In the genomic region with DNA sequence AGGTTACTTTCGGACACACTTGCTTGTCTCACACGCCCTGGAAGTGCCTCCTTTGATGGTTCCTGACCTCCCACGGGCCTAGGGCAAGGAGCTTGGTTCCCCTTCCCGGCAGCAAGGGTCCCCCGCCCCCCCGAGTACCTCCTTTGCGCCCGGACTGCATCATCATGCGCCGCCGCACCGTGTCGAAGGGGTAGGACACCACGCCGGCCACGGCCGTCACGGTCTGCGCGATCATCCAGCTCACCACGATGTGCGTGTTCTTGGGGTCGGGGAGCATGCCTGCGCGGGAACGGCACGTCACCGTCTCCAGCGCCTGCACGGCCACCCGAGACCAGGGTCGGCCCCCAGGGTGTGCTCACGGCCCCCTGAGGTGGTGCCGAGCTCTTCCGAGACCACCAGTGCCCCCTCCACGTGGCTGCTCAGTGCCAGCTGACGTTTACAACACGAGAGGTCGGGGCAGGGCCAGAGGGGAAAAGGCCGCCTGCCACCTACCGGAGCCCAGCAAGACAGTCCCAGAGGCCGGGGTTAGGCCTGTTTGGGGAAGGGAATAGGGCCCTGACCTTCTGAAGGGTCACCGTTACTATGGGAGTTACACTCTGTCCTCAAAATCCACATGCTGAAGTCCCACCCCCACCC, we compare ENCODE assay signal across 17 cellular contexts. TPM values are rescaled to one million over a fixed set of nuclear protein-coding genes. Genes with fewer than 3 reads are reported as not detected.
DNase-seq lines count a peak whose midpoint lies in the region; ATAC-seq and TF ChIP-seq lines count a peak whose summit lies in the region.
"Had no signal": no experiment of that assay in that cellular context is flagged by ENCODE, and none has a peak within 500 bp of the region (broad histone marks: within the 10 kb centered on the region; RNA-seq: fewer than 3 reads in every experiment).

No MANE protein-coding gene starts in this region.

- H4K20me1 ChIP-seq in GM23338 (replicated peaks; ENCODE audit: insufficient read depth) (peaks cover 37% of the 10 kb centered on the region; the same call in 1 of the 2 replicates), neural progenitor cell (ENCODE audit: low read depth) (peaks cover 58% of the 10 kb centered on the region)

- no peak overlapping the region for H3K9ac ChIP-seq in neural progenitor cell

- H3K27ac Mint-ChIP-seq in T-helper 1 cell treated with Interleukin-12 subunit alpha and Interleukin-12 subunit beta and Interleukin-4 antibody, amounts not matched to agents 30 μg/mL and 1 μg/mL, for 36 hours = no peak overlapping the region
- H3K27ac Mint-ChIP-seq in GM23338 (peak overlapping the region; percentile 70; the same call in 1 of the 2 replicates), chondrocyte (ENCODE audit: unreplicated experiment) (no peak overlapping the region), neural progenitor cell (no peak overlapping the region)
- H3K27ac Mint-ChIP-seq in activated CD4-positive, alpha-beta memory T cell treated with anti-CD3 and anti-CD28 coated beads, Interleukin-2, amount 10 ng/mL, durations not matched to agents 7 days and 5 days = no peak overlapping the region
- H3K27ac Mint-ChIP-seq: activated CD8-positive, alpha-beta T cell treated with anti-CD3 and anti-CD28 coated beads for 36 hours had no signal

- H2AFZ ChIP-seq in GM23338 = no peak overlapping the region
- no peak overlapping the region for H2AFZ ChIP-seq in neural progenitor cell (replicated peaks)

- peaks cover 10% of the 10 kb centered on the region for H3K4me1 Mint-ChIP-seq in T-helper 1 cell treated with Interleukin-12 subunit alpha and Interleukin-12 subunit beta and Interleukin-4 antibody, amounts not matched to agents 30 μg/mL and 1 μg/mL, for 36 hours (ENCODE audit: low read depth)
- H3K4me1 Mint-ChIP-seq in GM23338 (peaks cover 30% of the 10 kb centered on the region), chondrocyte (ENCODE audit: low read depth) (peaks cover 35% of the 10 kb centered on the region), neural progenitor cell (peaks cover 13% of the 10 kb centered on the region)
- peaks cover 34% of the 10 kb centered on the region for H3K4me1 Mint-ChIP-seq in activated CD4-positive, alpha-beta memory T cell treated with anti-CD3 and anti-CD28 coated beads, Interleukin-2, amount 10 ng/mL, durations not matched to agents 7 days and 5 days

- no peak overlapping the region for H3K4me3 ChIP-seq in GM23338
- no peak overlapping the region for H3K4me3 ChIP-seq in neural progenitor cell
- H3K4me3 ChIP-seq: esophagus squamous epithelium had no signal

- H3K27me3 Mint-ChIP-seq in T-helper 1 cell treated with Interleukin-12 subunit alpha and Interleukin-12 subunit beta and Interleukin-4 antibody, amounts not matched to agents 30 μg/mL and 1 μg/mL, for 36 hours (ENCODE audit: low read depth) = no peaks in the 10 kb centered on the region
- H3K27me3 Mint-ChIP-seq in GM23338 (ENCODE audit: insufficient read depth, low read depth, poor library complexity) (peaks cover 65% of the 10 kb centered on the region), chondrocyte (ENCODE audit: low read depth) (no peaks in the 10 kb centered on the region), neural progenitor cell (ENCODE audit: insufficient read depth, low read depth) (peaks cover 7% of the 10 kb centered on the region)
- no peaks in the 10 kb centered on the region for H3K27me3 Mint-ChIP-seq in activated CD4-positive, alpha-beta memory T cell treated with anti-CD3 and anti-CD28 coated beads, Interleukin-2, amount 10 ng/mL, durations not matched to agents 7 days and 5 days
- H3K27me3 Mint-ChIP-seq: activated CD8-positive, alpha-beta T cell treated with anti-CD3 and anti-CD28 coated beads for 36 hours; CD4-positive, alpha-beta memory T cell had no signal

- TF ChIP-seq CTCF in GM23338 (conservative IDR thresholded peaks at IDR 0.05; ENCODE audit: low read depth in 2 of 2) (no peak), chondrocyte (IDR thresholded peaks at IDR 0.05) (no peak), neural progenitor cell (IDR thresholded peaks at IDR 0.05) (no peak)

- H3K27me3 ChIP-seq in GM23338 (ENCODE audit: insufficient read depth) (no peaks in the 10 kb centered on the region), neural progenitor cell (no peaks in the 10 kb centered on the region)
- H3K27me3 ChIP-seq: esophagus squamous epithelium had no signal

- H3K36me3 ChIP-seq in GM23338 (ENCODE audit: insufficient read depth) (peaks cover 45% of the 10 kb centered on the region), neural progenitor cell (peaks cover 6% of the 10 kb centered on the region)

- no peak overlapping the region for H3K27ac ChIP-seq in GM23338 (ENCODE audit: low read depth)
- no peak overlapping the region for H3K27ac ChIP-seq in neural progenitor cell
- H3K27ac ChIP-seq: esophagus squamous epithelium had no signal

- CTCF ChIA-PET in activated CD4-positive, alpha-beta memory T cell treated with anti-CD3 and anti-CD28 coated beads, Interleukin-2, amount 10 ng/mL, durations not matched to agents 7 days and 5 days (lab: Charles Lee) = no interaction called here

- H3K4me2 ChIP-seq in GM23338 = no peak overlapping the region
- H3K4me2 ChIP-seq in neural progenitor cell = no peak overlapping the region

- DNase-seq in T-helper 1 cell = no peak
- DNase-seq in GM23338 (ENCODE audit: low spot score) = no peak
- DNase-seq in chondrocyte (ENCODE audit: low spot score) = peak; percentile 94
- DNase-seq in neural progenitor cell (ENCODE audit: low spot score) = no peak
- DNase-seq in activated CD4-positive, alpha-beta memory T cell treated with anti-CD3 and anti-CD28 coated beads, Interleukin-2, amount 10 ng/mL, durations not matched to agents 7 days and 5 days = no peak
- DNase-seq in NCI-H526 treated with DMSO at 0.1 percent for 48 hours (lab: John Stamatoyannopoulos, UW) = no peak
- DNase-seq: 8988T; activated CD8-positive, alpha-beta T cell treated with anti-CD3 and anti-CD28 coated beads for 36 hours; amniotic stem cell; CD4-positive, alpha-beta memory T cell; cortex of kidney; esophagus squamous epithelium; NCI-H82; SHP77 treated with DMSO at 0.1 percent for 48 hours had no signal

- ATAC-seq in GM23338 (no peak), HG03135 (IDR thresholded peaks at IDR 0.05; ENCODE audit: unreplicated experiment) (no peak)
- ATAC-seq: activated CD8-positive, alpha-beta T cell treated with anti-CD3 and anti-CD28 coated beads for 36 hours had no signal

- H3F3A ChIP-seq in GM23338 (replicated peaks; ENCODE audit: low read depth) (peaks cover 73% of the 10 kb centered on the region), neural progenitor cell (ENCODE audit: low read depth) (peaks cover 36% of the 10 kb centered on the region)

- POLR2A ChIA-PET in activated CD4-positive, alpha-beta memory T cell treated with anti-CD3 and anti-CD28 coated beads, Interleukin-2, amount 10 ng/mL, durations not matched to agents 7 days and 5 days (lab: Charles Lee) = no interaction called here

- no peaks in the 10 kb centered on the region for H3K9me3 Mint-ChIP-seq in T-helper 1 cell treated with Interleukin-12 subunit alpha and Interleukin-12 subunit beta and Interleukin-4 antibody, amounts not matched to agents 30 μg/mL and 1 μg/mL, for 36 hours
- H3K9me3 Mint-ChIP-seq in GM23338 = peaks cover 9% of the 10 kb centered on the region
- H3K9me3 Mint-ChIP-seq in chondrocyte (ENCODE audit: low read depth) = no peaks in the 10 kb centered on the region
- H3K9me3 Mint-ChIP-seq in neural progenitor cell = no peaks in the 10 kb centered on the region
- no peaks in the 10 kb centered on the region for H3K9me3 Mint-ChIP-seq in activated CD4-positive, alpha-beta memory T cell treated with anti-CD3 and anti-CD28 coated beads, Interleukin-2, amount 10 ng/mL, durations not matched to agents 7 days and 5 days
- H3K9me3 Mint-ChIP-seq: activated CD8-positive, alpha-beta T cell treated with anti-CD3 and anti-CD28 coated beads for 36 hours had no signal

- H3K9me3 ChIP-seq in neural progenitor cell (ENCODE audit: low read depth) = no peaks in the 10 kb centered on the region
- H3K9me3 ChIP-seq: esophagus squamous epithelium had no signal

- H3K36me3 Mint-ChIP-seq in T-helper 1 cell treated with Interleukin-12 subunit alpha and Interleukin-12 subunit beta and Interleukin-4 antibody, amounts not matched to agents 30 μg/mL and 1 μg/mL, for 36 hours (ENCODE audit: low read depth) = peaks cover 51% of the 10 kb centered on the region
- peaks cover 91% of the 10 kb centered on the region for H3K36me3 Mint-ChIP-seq in GM23338 (ENCODE audit: low read depth)
- peaks cover 41% of the 10 kb centered on the region for H3K36me3 Mint-ChIP-seq in chondrocyte (ENCODE audit: low read depth)
- H3K36me3 Mint-ChIP-seq in neural progenitor cell = peaks cover 34% of the 10 kb centered on the region
- H3K36me3 Mint-ChIP-seq in activated CD4-positive, alpha-beta memory T cell treated with anti-CD3 and anti-CD28 coated beads, Interleukin-2, amount 10 ng/mL, durations not matched to agents 7 days and 5 days (ENCODE audit: low read depth) = peaks cover 74% of the 10 kb centered on the region

- H3K4me3 Mint-ChIP-seq in T-helper 1 cell treated with Interleukin-12 subunit alpha and Interleukin-12 subunit beta and Interleukin-4 antibody, amounts not matched to agents 30 μg/mL and 1 μg/mL, for 36 hours = peak overlapping the region; percentile 33
- peak overlapping the region; percentile 93; the same call in 1 of the 3 replicates for H3K4me3 Mint-ChIP-seq in GM23338
- H3K4me3 Mint-ChIP-seq in chondrocyte (ENCODE audit: unreplicated experiment) = no peak overlapping the region
- H3K4me3 Mint-ChIP-seq in neural progenitor cell = peak overlapping the region; percentile 42
- no peak overlapping the region for H3K4me3 Mint-ChIP-seq in activated CD4-positive, alpha-beta memory T cell treated with anti-CD3 and anti-CD28 coated beads, Interleukin-2, amount 10 ng/mL, durations not matched to agents 7 days and 5 days

- no peaks in the 10 kb centered on the region for H3K9me2 ChIP-seq in GM23338 (ENCODE audit: insufficient read depth)

- H3K79me2 ChIP-seq in GM23338 (replicated peaks; ENCODE audit: insufficient read depth) (peaks cover 45% of the 10 kb centered on the region), neural progenitor cell (ENCODE audit: low read depth) (peaks cover 49% of the 10 kb centered on the region)

- H3K4me1 ChIP-seq in GM23338 (ENCODE audit: insufficient read depth) (peaks cover 5% of the 10 kb centered on the region), neural progenitor cell (peaks cover 11% of the 10 kb centered on the region)

RNA-seq across cellular contexts. Expression of gene SLC25A6, which starts 4.7 kb away (rescaled TPM):
- 394 and 486 TPM in 2 replicates for total RNA-seq in GM23338 (2014; rRNA removed; shearing (Covaris generic))
- polyA plus RNA-seq in GM23338 (2016; fragmentation: Nextera tagmentation; extraction: Ambion mirVana) = 358 TPM in 2 replicates
- total RNA-seq in chondrocyte = 270 to 332 TPM (median 327 TPM) in 3 replicates
- 193 and 487 TPM in 2 replicates for total RNA-seq in neural progenitor cell (ENCODE audit: low replicate concordance)
- 100 to 1,000 TPM; 249 to 255 TPM for total RNA-seq in activated CD4-positive, alpha-beta memory T cell treated with anti-CD3 and anti-CD28 coated beads, Interleukin-2, amount 10 ng/mL, durations not matched to agents 7 days and 5 days

RNA-seq across cellular contexts. Expression of gene IL3RA, which starts 50.7 kb away (rescaled TPM):
- total RNA-seq in GM23338 (2014; rRNA removed; shearing (Covaris generic)) = 0.39 TPM in 1 of 2 replicates, not detected in the other
- 0.78 and 0.86 TPM in 2 replicates for polyA plus RNA-seq in GM23338 (2016; fragmentation: Nextera tagmentation; extraction: Ambion mirVana)
- 0.23 to 0.47 TPM in 2 of 3 replicates, not detected in the other for total RNA-seq in chondrocyte
- not detected in 2 replicates for total RNA-seq in neural progenitor cell (ENCODE audit: low replicate concordance)
- total RNA-seq in activated CD4-positive, alpha-beta memory T cell treated with anti-CD3 and anti-CD28 coated beads, Interleukin-2, amount 10 ng/mL, durations not matched to agents 7 days and 5 days = 10 to 100 TPM; 35.2 to 35.4 TPM
- total RNA-seq: activated CD8-positive, alpha-beta T cell treated with anti-CD3 and anti-CD28 coated beads for 36 hours; HT1080 had no signal

Comparison
In these comparisons a context has a peak if more than half of its experiments do, and no peak if none do; other contexts are left out.
1. H3K4me3 Mint-ChIP-seq: peak in T-helper 1 cell treated with Interleukin-12 subunit alpha and Interleukin-12 subunit beta and Interleukin-4 antibody, amounts not matched to agents 30 μg/mL and 1 μg/mL, for 36 hours (single experiment), GM23338 (single experiment) and neural progenitor cell (single experiment); none in chondrocyte (single experiment) and activated CD4-positive, alpha-beta memory T cell treated with anti-CD3 and anti-CD28 coated beads, Interleukin-2, amount 10 ng/mL, durations not matched to agents 7 days and 5 days (single experiment).
2. RNA of gene IL3RA, which starts 50.7 kb away (total RNA-seq): 35.2 to 35.4 TPM in activated CD4-positive, alpha-beta memory T cell treated with anti-CD3 and anti-CD28 coated beads, Interleukin-2, amount 10 ng/mL, durations not matched to agents 7 days and 5 days; 0.23 to 0.47 TPM in chondrocyte, 0.39 TPM in GM23338 and not detected in neural progenitor cell; every median in the first group is over 10 times any median in the second.